Comparison of ENCODE assay signal across 9 cellular contexts in genomic region chr3:186259612-186260383, GRCh38.
A peak's percentile ranks its signal among the peaks of the same experiment; 100 is the strongest.
DNase-seq lines count a peak whose midpoint lies in the region; ATAC-seq and TF ChIP-seq lines count a peak whose summit lies in the region.
"Had no signal": no experiment of that assay in that cellular context is flagged by ENCODE, and none has a peak within 500 bp of the region (broad histone marks: within the 10 kb centered on the region; RNA-seq: fewer than 3 reads in every experiment).

No MANE protein-coding gene starts in this region.

- H4K20me1 ChIP-seq in BLaER1 (no peaks in the 10 kb centered on the region), neural cell (ENCODE audit: insufficient read depth) (no peaks in the 10 kb centered on the region)

- H3K9ac ChIP-seq in BLaER1 (no peak overlapping the region), neural cell (ENCODE audit: low read length) (no peak overlapping the region)

- TF ChIP-seq RAD21 in neural cell (conservative IDR thresholded peaks at IDR 0.05) = peak; percentile 60

- H3K9me3 ChIP-seq in BLaER1 (no peaks in the 10 kb centered on the region), neural cell (ENCODE audit: low read length) (no peaks in the 10 kb centered on the region)

- no peaks in the 10 kb centered on the region for H3K36me3 ChIP-seq in BLaER1
- no peaks in the 10 kb centered on the region for H3K36me3 ChIP-seq in neural cell (ENCODE audit: insufficient read depth, low read length)

- peaks cover 22% of the 10 kb centered on the region for H3K4me1 Mint-ChIP-seq in activated T-cell treated with anti-CD3 and anti-CD28 coated beads, Interleukin-2, amount 50 U/mL, for 4 hours (ENCODE audit: low read depth)

- no peaks in the 10 kb centered on the region for H3K27me3 Mint-ChIP-seq in activated T-cell treated with anti-CD3 and anti-CD28 coated beads, Interleukin-2, amount 50 U/mL, for 4 hours (ENCODE audit: low read depth)

- no peaks in the 10 kb centered on the region for H3F3A ChIP-seq in neural cell (ENCODE audit: insufficient read depth, low read length, poor library complexity, severe bottlenecking)

- peak; percentile 62 for DNase-seq in GM19238 (ENCODE audit: insufficient read length, low spot score)
- DNase-seq in HL-60 (ENCODE audit: low read depth in 1 of 2, low spot score in 1 of 2) = peak; percentile 20 to 54
- DNase-seq in OCI-M1 (lab: John Stamatoyannopoulos, UW) = peak; percentile 80
- peak; percentile 53 for DNase-seq in activated T-cell treated with anti-CD3 and anti-CD28 coated beads, Interleukin-2, amount 50 U/mL, for 4 hours
- DNase-seq in fibroblast of mammary gland (ENCODE audit: low read depth) = peak; percentile 88
- peak; percentile 55 for DNase-seq in superior temporal gyrus (ENCODE audit: extremely low spot score)

- H3K27me3 ChIP-seq in BLaER1 = no peaks in the 10 kb centered on the region
- no peaks in the 10 kb centered on the region for H3K27me3 ChIP-seq in HL-60 (ENCODE audit: insufficient read depth, poor library complexity, severe bottlenecking)
- H3K27me3 ChIP-seq in neural cell (ENCODE audit: insufficient read depth, low read depth, low read length) = no peaks in the 10 kb centered on the region

- H3K4me2 ChIP-seq in BLaER1 (0 out of 2 replicates have a peak overlapping the region, but pooled peaks have one; percentile 2), neural cell (ENCODE audit: low read length) (no peak overlapping the region)

- peak overlapping the region; percentile 37 for H3K4me3 Mint-ChIP-seq in activated T-cell treated with anti-CD3 and anti-CD28 coated beads, Interleukin-2, amount 50 U/mL, for 4 hours

- H3K9me3 Mint-ChIP-seq in activated T-cell treated with anti-CD3 and anti-CD28 coated beads, Interleukin-2, amount 50 U/mL, for 4 hours = no peaks in the 10 kb centered on the region

- no peaks in the 10 kb centered on the region for H3K9me2 ChIP-seq in neural cell (ENCODE audit: insufficient read depth, low read length)

- no peaks in the 10 kb centered on the region for H3K79me2 ChIP-seq in neural cell (replicated peaks; ENCODE audit: insufficient read depth, low read length)

- no peak overlapping the region for H3K27ac ChIP-seq in BLaER1
- H3K27ac ChIP-seq in HL-60 (replicated peaks) = no peak overlapping the region
- no peak overlapping the region for H3K27ac ChIP-seq in neural cell (ENCODE audit: low read length)
- H3K27ac ChIP-seq: SK-N-MC had no signal

- peaks cover 35% of the 10 kb centered on the region for H3K4me1 ChIP-seq in BLaER1

- no peaks in the 10 kb centered on the region for H3K36me3 Mint-ChIP-seq in activated T-cell treated with anti-CD3 and anti-CD28 coated beads, Interleukin-2, amount 50 U/mL, for 4 hours (ENCODE audit: insufficient read depth)

- no peak for TF ChIP-seq EP300 in neural cell (conservative IDR thresholded peaks at IDR 0.05; ENCODE audit: poor library complexity, severe bottlenecking)

- TF ChIP-seq CTCF in HL-60 (IDR thresholded peaks at IDR 0.05; ENCODE audit: insufficient read depth, low read length) = peak; percentile 81
- peak; percentile 87 for TF ChIP-seq CTCF in fibroblast of mammary gland (conservative IDR thresholded peaks at IDR 0.05; ENCODE audit: control insufficient read depth, insufficient read depth, low read depth, low read length)
- peak; percentile 64 for TF ChIP-seq CTCF in neural cell (IDR thresholded peaks at IDR 0.05; ENCODE audit: poor library complexity, severe bottlenecking)

- H3K4me3 ChIP-seq in BLaER1 (no peak overlapping the region), HL-60 (replicated peaks; ENCODE audit: insufficient read depth, low read length) (no peak overlapping the region), fibroblast of mammary gland (ENCODE audit: control insufficient read depth, low read depth, low read length) (peak overlapping the region; percentile 19), neural cell (ENCODE audit: low read length) (no peak overlapping the region)
- H3K4me3 ChIP-seq: SK-N-MC had no signal

- ATAC-seq in activated T-cell treated with anti-CD3 and anti-CD28 coated beads, Interleukin-2, amount 50 U/mL, for 4 hours = peak; percentile 88 to 91

- no peak overlapping the region for H2AFZ ChIP-seq in neural cell (ENCODE audit: low read depth, low read length)

TF ChIP-seq in neural cell, 6 proteins besides CTCF, POLR2A, EP300 and RAD21:
- TF ChIP-seq SMC3 (conservative IDR thresholded peaks at IDR 0.05; ENCODE audit: poor library complexity) (peak; percentile 59), POLR2AphosphoS5 (IDR thresholded peaks at IDR 0.05) (no peak), EZH2 (IDR thresholded peaks at IDR 0.05; ENCODE audit: borderline replicate concordance, insufficient read depth, low read length, poor library complexity, severe bottlenecking) (no peak), MXI1 (conservative IDR thresholded peaks at IDR 0.05; ENCODE audit: poor library complexity, severe bottlenecking) (no peak)
- TF ChIP-seq, protein P1, sequence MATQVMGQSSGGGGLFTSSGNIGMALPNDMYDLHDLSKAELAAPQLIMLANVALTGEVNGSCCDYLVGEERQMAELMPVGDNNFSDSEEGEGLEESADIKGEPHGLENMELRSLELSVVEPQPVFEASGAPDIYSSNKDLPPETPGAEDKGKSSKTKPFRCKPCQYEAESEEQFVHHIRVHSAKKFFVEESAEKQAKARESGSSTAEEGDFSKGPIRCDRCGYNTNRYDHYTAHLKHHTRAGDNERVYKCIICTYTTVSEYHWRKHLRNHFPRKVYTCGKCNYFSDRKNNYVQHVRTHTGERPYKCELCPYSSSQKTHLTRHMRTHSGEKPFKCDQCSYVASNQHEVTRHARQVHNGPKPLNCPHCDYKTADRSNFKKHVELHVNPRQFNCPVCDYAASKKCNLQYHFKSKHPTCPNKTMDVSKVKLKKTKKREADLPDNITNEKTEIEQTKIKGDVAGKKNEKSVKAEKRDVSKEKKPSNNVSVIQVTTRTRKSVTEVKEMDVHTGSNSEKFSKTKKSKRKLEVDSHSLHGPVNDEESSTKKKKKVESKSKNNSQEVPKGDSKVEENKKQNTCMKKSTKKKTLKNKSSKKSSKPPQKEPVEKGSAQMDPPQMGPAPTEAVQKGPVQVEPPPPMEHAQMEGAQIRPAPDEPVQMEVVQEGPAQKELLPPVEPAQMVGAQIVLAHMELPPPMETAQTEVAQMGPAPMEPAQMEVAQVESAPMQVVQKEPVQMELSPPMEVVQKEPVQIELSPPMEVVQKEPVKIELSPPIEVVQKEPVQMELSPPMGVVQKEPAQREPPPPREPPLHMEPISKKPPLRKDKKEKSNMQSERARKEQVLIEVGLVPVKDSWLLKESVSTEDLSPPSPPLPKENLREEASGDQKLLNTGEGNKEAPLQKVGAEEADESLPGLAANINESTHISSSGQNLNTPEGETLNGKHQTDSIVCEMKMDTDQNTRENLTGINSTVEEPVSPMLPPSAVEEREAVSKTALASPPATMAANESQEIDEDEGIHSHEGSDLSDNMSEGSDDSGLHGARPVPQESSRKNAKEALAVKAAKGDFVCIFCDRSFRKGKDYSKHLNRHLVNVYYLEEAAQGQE (IDR thresholded peaks at IDR 0.05; ENCODE audit: borderline replicate concordance) = no peak

Comparison
In these comparisons a context has a peak if more than half of its experiments do, and no peak if none do; other contexts are left out.
1. DNase-seq: peak in every context shown above with its lines; median percentile 88 in fibroblast of mammary gland; 80 in OCI-M1; 62 in GM19238; 55 in superior temporal gyrus; 53 in activated T-cell treated with anti-CD3 and anti-CD28 coated beads, Interleukin-2, amount 50 U/mL, for 4 hours; 37 in HL-60.